In genomic region chr1:151992345-151993083, GRCh38 we compare ENCODE assay signal across 8 cellular contexts. TPM values are rescaled to one million over a fixed set of nuclear protein-coding genes. Genes with fewer than 3 reads are reported as not detected.
DNase-seq lines count a peak whose midpoint lies in the region; ATAC-seq and TF ChIP-seq lines count a peak whose summit lies in the region.

No MANE protein-coding gene starts in this region.

- peak overlapping the region; percentile 99 for H3K4me3 Mint-ChIP-seq in activated CD8-positive, alpha-beta memory T cell treated with anti-CD3 and anti-CD28 coated beads, Interleukin-2, amount 10 ng/mL, durations not matched to agents 7 days and 5 days

- H3K9me3 ChIP-seq in PC-3 (ENCODE audit: low read length), result no peaks in the 10 kb centered on the region
- no peaks in the 10 kb centered on the region for H3K9me3 ChIP-seq in iPS DF 6.9 (ENCODE audit: control insufficient read depth, insufficient read depth, low read length)
- no peaks in the 10 kb centered on the region for H3K9me3 ChIP-seq in sigmoid colon

- peak overlapping the region; percentile 98 for H3K9ac ChIP-seq in PC-3 (ENCODE audit: low read length)

- H3K27ac Mint-ChIP-seq in activated CD8-positive, alpha-beta memory T cell treated with anti-CD3 and anti-CD28 coated beads, Interleukin-2, amount 10 ng/mL, durations not matched to agents 7 days and 5 days, result peak overlapping the region; percentile 97

- CTCF ChIA-PET in activated CD8-positive, alpha-beta memory T cell treated with anti-CD3 and anti-CD28 coated beads, Interleukin-2, amount 10 ng/mL, durations not matched to agents 7 days and 5 days (lab: Charles Lee), result interaction anchor here (1.5 to 20.0 kb wide), 6 partner anchors 7 to 56 kb away, joined by 3 to 522 read pairs (median 174); partner anchors contain the start of gene S100A10
- CTCF ChIA-PET in PC-3 (lab: Charles Lee), result interaction anchor here (0.6 to 1.2 kb wide), 4 partner anchors 23 to 58 kb away, joined by 3 to 5 read pairs (median 4); no protein-coding TSS in a partner anchor

- H3K4me1 ChIP-seq in PC-3 (ENCODE audit: insufficient read depth, low read length) (peaks cover 76% of the 10 kb centered on the region), iPS DF 6.9 (ENCODE audit: control insufficient read depth, insufficient read depth, low read length) (0 out of 2 replicates have a peak, but pooled peaks cover 5% of the 10 kb centered on the region), sigmoid colon (peaks cover 0 to 68% (median 65%) of the 10 kb centered on the region in 4 donors)

- peak in 1 of 2 donors; percentile 22 for TF ChIP-seq POLR2A in sigmoid colon (IDR thresholded peaks at IDR 0.05)

- H3F3A ChIP-seq in PC-3 (ENCODE audit: low read length, unreplicated experiment), result peaks cover 25% of the 10 kb centered on the region

- POLR2A ChIA-PET in PC-3 (lab: Charles Lee; ENCODE audit: unreplicated experiment), result interaction anchor here (0.6 to 2.6 kb wide), 20 partner anchors 9 to 690 kb away, joined by 3 to 23 read pairs (median 5); partner anchors contain the start of gene THEM4

- H3K9me2 ChIP-seq in PC-3 (replicated peaks; ENCODE audit: low read length), result no peaks in the 10 kb centered on the region

- H3K9me3 Mint-ChIP-seq in activated CD8-positive, alpha-beta memory T cell treated with anti-CD3 and anti-CD28 coated beads, Interleukin-2, amount 10 ng/mL, durations not matched to agents 7 days and 5 days (ENCODE audit: low read depth), result no peaks in the 10 kb centered on the region

- no peak for TF ChIP-seq EP300 in sigmoid colon (IDR thresholded peaks at IDR 0.05)

- peaks cover 33% of the 10 kb centered on the region for H3K36me3 Mint-ChIP-seq in activated CD8-positive, alpha-beta memory T cell treated with anti-CD3 and anti-CD28 coated beads, Interleukin-2, amount 10 ng/mL, durations not matched to agents 7 days and 5 days

- H3K27ac ChIP-seq in PC-3 (ENCODE audit: low read length) (peak overlapping the region; percentile 97), iPS DF 6.9 (ENCODE audit: low read length) (no peak overlapping the region), sigmoid colon (peak overlapping the region; percentile 81 to 98 (median 87))

- H3K27me3 Mint-ChIP-seq in activated CD8-positive, alpha-beta memory T cell treated with anti-CD3 and anti-CD28 coated beads, Interleukin-2, amount 10 ng/mL, durations not matched to agents 7 days and 5 days, result no peaks in the 10 kb centered on the region

- H3K4me1 Mint-ChIP-seq in activated CD8-positive, alpha-beta memory T cell treated with anti-CD3 and anti-CD28 coated beads, Interleukin-2, amount 10 ng/mL, durations not matched to agents 7 days and 5 days, result peaks cover 63% of the 10 kb centered on the region

- peak; percentile 3 for ATAC-seq in activated CD8-positive, alpha-beta memory T cell treated with anti-CD3 and anti-CD28 coated beads, Interleukin-2, amount 10 ng/mL, durations not matched to agents 7 days and 5 days
- ATAC-seq in PC-3, result peak; percentile 49

- peaks cover 18% of the 10 kb centered on the region for H3K36me3 ChIP-seq in PC-3 (ENCODE audit: low read depth, low read length)
- no peaks in the 10 kb centered on the region for H3K36me3 ChIP-seq in iPS DF 6.9 (ENCODE audit: control insufficient read depth, insufficient read depth, low read length)
- H3K36me3 ChIP-seq in sigmoid colon, result no peaks in the 10 kb centered on the region

- H3K4me3 ChIP-seq in PC-3 (ENCODE audit: low read length), result peak overlapping the region; percentile 91
- H3K4me3 ChIP-seq in iPS DF 6.9 (ENCODE audit: low read length), result peak overlapping the region; percentile 66
- H3K4me3 ChIP-seq in sigmoid colon, result peak overlapping the region; percentile 53 to 86 (median 76)

- peak overlapping the region; percentile 94 for H3K4me2 ChIP-seq in PC-3 (ENCODE audit: low read length)

- TSS peak; percentile 36 for BruUV-seq in PC-3 (replicated peaks; lab: Mats Ljungman, UMichigan)

- H4K20me1 ChIP-seq in PC-3 (ENCODE audit: low read length), result peaks cover 35% of the 10 kb centered on the region

- no CpG with 5 or more reads among the region's 20 CpGs for WGBS in iPS DF 6.9 (ENCODE audit: insufficient coverage, insufficient read length)
- 4 to 30% methylated on average over 20 of the region's 20 CpGs for WGBS in sigmoid colon, 2 donors

- peaks cover 59% of the 10 kb centered on the region for H3K79me2 ChIP-seq in PC-3 (ENCODE audit: low read length)

- no peak overlapping the region for H2AFZ ChIP-seq in PC-3 (ENCODE audit: low read length)

- peak; percentile 71 for DNase-seq in activated CD8-positive, alpha-beta memory T cell treated with anti-CD3 and anti-CD28 coated beads, Interleukin-2, amount 10 ng/mL, durations not matched to agents 7 days and 5 days
- no peak for DNase-seq in activated CD8-positive, alpha-beta memory T cell treated with anti-CD3 and anti-CD28 coated beads for 24 hours
- DNase-seq in PC-3, result peak; percentile 100
- DNase-seq in astrocyte of the hippocampus (ENCODE audit: low read depth, low spot score), result peak; percentile 94
- no peak for DNase-seq in iPS DF 6.9 (ENCODE audit: low read depth, low spot score)
- DNase-seq in sigmoid colon, result peak; percentile 92
- DNase-seq in OCI-M2 (lab: John Stamatoyannopoulos, UW; ENCODE audit: unreplicated experiment), result no peak
- no peak for DNase-seq in NCI-H2171 treated with DMSO at 0.1 percent for 48 hours (lab: John Stamatoyannopoulos, UW)

- intact Hi-C loops in PC-3 (cut with micrococcal nuclease), result loop anchor here (1.0 to 10.0 kb wide), 3 partner anchors 19 to 378 kb away; partner anchors contain the start of gene SNX27
- intact Hi-C loops in sigmoid colon (cut with DNase I), result no loop called here

- H3K27me3 ChIP-seq in PC-3 (ENCODE audit: low read length), result no peaks in the 10 kb centered on the region
- no peaks in the 10 kb centered on the region for H3K27me3 ChIP-seq in iPS DF 6.9 (ENCODE audit: control insufficient read depth, insufficient read depth, low read length)
- H3K27me3 ChIP-seq in sigmoid colon, result no peaks in the 10 kb centered on the region

- no peak for TF ChIP-seq CTCF in PC-3 (conservative IDR thresholded peaks at IDR 0.05; ENCODE audit: low read depth, low read length)
- no peak for TF ChIP-seq CTCF in sigmoid colon (IDR thresholded peaks at IDR 0.05)

RNA-seq across cellular contexts. Expression of gene S100A10, which starts 1.1 kb away (rescaled TPM):
- total RNA-seq in activated CD8-positive, alpha-beta memory T cell treated with anti-CD3 and anti-CD28 coated beads, Interleukin-2, amount 10 ng/mL, durations not matched to agents 7 days and 5 days, result 100 to 1,000 TPM; 333 to 424 TPM
- total RNA-seq in PC-3 (2014; rRNA removed) (349 and 400 TPM in 2 replicates), sigmoid colon (10 to 100 TPM; 20.2 to 57.9 (median 43.0) TPM)
- 1,000 to 10,000 TPM; 1,087 to 1,816 (median 1,723) TPM for polyA plus RNA-seq in sigmoid colon

RNA-seq across cellular contexts. Expression of gene S100A11, which starts 44.3 kb away (rescaled TPM):
- total RNA-seq in activated CD8-positive, alpha-beta memory T cell treated with anti-CD3 and anti-CD28 coated beads, Interleukin-2, amount 10 ng/mL, durations not matched to agents 7 days and 5 days, result 100 to 1,000 TPM; 300 to 330 TPM
- total RNA-seq in PC-3 (2014; rRNA removed) (443 and 541 TPM in 2 replicates), sigmoid colon (100 to 1,000 TPM in 3 of 4 donors, 10 to 100 TPM in 1; 92.6 to 156 (median 109) TPM)
- 100 to 1,000 TPM; 371 to 633 (median 478) TPM for polyA plus RNA-seq in sigmoid colon

Comparison
In these comparisons a context has a peak if more than half of its experiments do, and no peak if none do; other contexts are left out.
1. DNase-seq: peak in activated CD8-positive, alpha-beta memory T cell treated with anti-CD3 and anti-CD28 coated beads, Interleukin-2, amount 10 ng/mL, durations not matched to agents 7 days and 5 days (single experiment), PC-3 (single experiment), astrocyte of the hippocampus (single experiment) and sigmoid colon (single experiment); none in activated CD8-positive, alpha-beta memory T cell treated with anti-CD3 and anti-CD28 coated beads for 24 hours (single experiment), iPS DF 6.9 (single experiment), OCI-M2 (single experiment) and NCI-H2171 treated with DMSO at 0.1 percent for 48 hours (single experiment).
2. Peak in every context shown above with its lines, with median percentiles within 50 percentile points of each other: H3K4me3 ChIP-seq.